Comparison of ENCODE assay signal across 16 cellular contexts in the genomic region with DNA sequence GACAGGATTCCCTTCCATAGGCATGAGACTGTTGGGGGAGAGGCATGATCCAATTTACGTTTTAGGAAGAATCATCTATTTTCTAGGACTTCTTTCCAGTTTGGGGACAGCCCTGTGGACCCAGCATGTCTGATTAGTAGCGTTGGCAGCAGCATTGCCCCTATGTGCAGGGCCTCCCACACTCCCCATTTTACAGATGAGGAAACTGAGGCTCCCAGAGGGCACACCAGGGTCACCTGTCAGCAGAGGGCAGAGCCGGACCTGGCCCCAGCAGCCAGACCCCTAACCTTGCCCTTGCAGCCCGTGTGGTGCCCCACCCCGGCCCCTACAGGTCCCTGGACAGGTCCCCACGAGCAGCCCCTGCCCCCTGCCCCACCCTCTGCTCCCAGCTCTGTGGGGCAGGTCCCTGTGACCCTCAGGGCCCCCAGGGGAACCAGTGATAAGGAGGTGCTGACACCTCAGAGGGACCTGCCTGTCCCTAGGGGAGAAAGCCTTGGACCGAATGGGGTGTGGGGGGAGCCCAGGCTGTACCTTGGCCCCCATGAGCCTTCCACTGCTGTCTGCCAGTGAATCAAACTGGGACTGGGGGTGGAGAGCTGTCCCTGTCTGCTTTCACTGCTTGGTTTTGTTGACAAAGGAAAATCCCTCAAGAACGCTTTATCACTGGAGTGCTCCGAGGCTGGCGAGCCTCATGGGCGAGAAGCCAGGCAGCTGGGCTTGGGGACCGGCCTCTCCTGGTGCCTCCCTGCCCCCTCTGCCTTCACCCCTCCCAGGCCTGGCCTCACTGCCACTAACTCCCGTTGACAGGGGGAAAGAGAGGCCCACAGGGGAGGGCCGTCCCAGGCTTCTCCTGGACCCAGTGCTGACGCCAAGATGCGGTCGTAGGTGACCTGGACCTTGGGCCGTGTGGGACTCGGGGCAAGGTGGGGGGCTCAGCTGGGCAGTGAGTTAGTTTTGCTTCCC. TPM values are rescaled to one million over a fixed set of nuclear protein-coding genes. Genes with fewer than 3 reads are reported as not detected.
DNase-seq lines count a peak whose midpoint lies in the region; ATAC-seq and TF ChIP-seq lines count a peak whose summit lies in the region.
"Had no signal": no experiment of that assay in that cellular context is flagged by ENCODE, and none has a peak within 500 bp of the region (broad histone marks: within the 10 kb centered on the region; RNA-seq: fewer than 3 reads in every experiment).

No MANE protein-coding gene starts in this region.

- intact Hi-C loops in prostate gland (cut with DNase I) (no loop called here), Caco-2 (cut with micrococcal nuclease; ENCODE audit: unreplicated experiment) (no loop called here)

- ATAC-seq in activated CD8-positive, alpha-beta T cell treated with anti-CD3 and anti-CD28 coated beads, Interleukin-2, amount 10 ng/mL, durations not matched to agents 7 days and 5 days = no peak
- ATAC-seq: naive thymus-derived CD8-positive, alpha-beta T cell had no signal

- no peak overlapping the region for H3K27ac Mint-ChIP-seq in activated CD8-positive, alpha-beta T cell treated with anti-CD3 and anti-CD28 coated beads, Interleukin-2, amount 10 ng/mL, durations not matched to agents 7 days and 5 days
- no peak overlapping the region for H3K27ac Mint-ChIP-seq in Caco-2 (ENCODE audit: unreplicated experiment)
- H3K27ac Mint-ChIP-seq: activated B cell treated with CpG ODN at 0.5 μM for 24 hours; activated naive CD4-positive, alpha-beta T cell treated with anti-CD3 and anti-CD28 coated beads, Interleukin-2, amount 50 U/mL, for 24 hours; CD4-positive, alpha-beta T cell; naive thymus-derived CD8-positive, alpha-beta T cell had no signal

- WGBS in prostate gland = 56% methylated on average over 19 of the region's 19 CpGs
- 61% methylated on average over 17 of the region's 19 CpGs for WGBS in hepatocyte (ENCODE audit: low lambda C conversion rate, missing lambda C conversion rate)

- peaks cover 9% of the 10 kb centered on the region for H3K27me3 ChIP-seq in cardiac muscle cell
- peaks cover 7% of the 10 kb centered on the region for H3K27me3 ChIP-seq in prostate gland (replicated peaks; ENCODE audit: insufficient read depth)
- peaks cover 11% of the 10 kb centered on the region for H3K27me3 ChIP-seq in hepatocyte
- H3K27me3 ChIP-seq in Caco-2 (replicated peaks; ENCODE audit: control insufficient read depth, insufficient read depth, low read length) = no peaks in the 10 kb centered on the region

- no peaks in the 10 kb centered on the region for H3K9me3 Mint-ChIP-seq in activated CD8-positive, alpha-beta T cell treated with anti-CD3 and anti-CD28 coated beads, Interleukin-2, amount 10 ng/mL, durations not matched to agents 7 days and 5 days (ENCODE audit: insufficient read depth)
- H3K9me3 Mint-ChIP-seq in Caco-2 (ENCODE audit: unreplicated experiment) = no peaks in the 10 kb centered on the region
- H3K9me3 Mint-ChIP-seq: activated B cell treated with CpG ODN at 0.5 μM for 24 hours; activated naive CD4-positive, alpha-beta T cell treated with anti-CD3 and anti-CD28 coated beads, Interleukin-2, amount 50 U/mL, for 24 hours; CD4-positive, alpha-beta T cell; naive thymus-derived CD8-positive, alpha-beta T cell had no signal

- no peak for TF ChIP-seq POLR2A in prostate gland (IDR thresholded peaks at IDR 0.05)

- H3K4me1 ChIP-seq in HEK293 (ENCODE audit: control insufficient read depth, insufficient read depth, low read length) (no peaks in the 10 kb centered on the region), cardiac muscle cell (ENCODE audit: low read depth) (peaks cover 7% of the 10 kb centered on the region), prostate gland (replicated peaks) (peaks cover 4% of the 10 kb centered on the region), hepatocyte (ENCODE audit: insufficient read depth) (peaks cover 4% of the 10 kb centered on the region), Caco-2 (no peaks in the 10 kb centered on the region)

- no peaks in the 10 kb centered on the region for H3K9me2 ChIP-seq in hepatocyte (replicated peaks; ENCODE audit: insufficient read depth)

- no peak overlapping the region for H2AFZ ChIP-seq in hepatocyte

- no peaks in the 10 kb centered on the region for H3K79me2 ChIP-seq in hepatocyte

- no TSS peak for BruUV-seq in Caco-2 (replicated peaks; lab: Mats Ljungman, UMichigan)

- H3K4me2 ChIP-seq in hepatocyte = no peak overlapping the region

- H3K36me3 ChIP-seq in HEK293 (ENCODE audit: control insufficient read depth in 2 of 2, insufficient read depth in 1 of 2, low read length in 2 of 2) (peaks cover 0 to 29% of the 10 kb centered on the region in 2 experiments; a peak in 1 of 3 replicates), cardiac muscle cell (no peaks in the 10 kb centered on the region), prostate gland (no peaks in the 10 kb centered on the region), hepatocyte (replicated peaks; ENCODE audit: insufficient read depth, low read depth) (no peaks in the 10 kb centered on the region), Caco-2 (ENCODE audit: control insufficient read depth, insufficient read depth, low read length) (no peaks in the 10 kb centered on the region)
- H3K36me3 ChIP-seq: upper lobe of left lung had no signal

- no peak overlapping the region for H3K4me3 Mint-ChIP-seq in activated CD8-positive, alpha-beta T cell treated with anti-CD3 and anti-CD28 coated beads, Interleukin-2, amount 10 ng/mL, durations not matched to agents 7 days and 5 days
- H3K4me3 Mint-ChIP-seq in Caco-2 (ENCODE audit: unreplicated experiment) = no peak overlapping the region
- H3K4me3 Mint-ChIP-seq: activated B cell treated with CpG ODN at 0.5 μM for 24 hours; activated naive CD4-positive, alpha-beta T cell treated with anti-CD3 and anti-CD28 coated beads, Interleukin-2, amount 50 U/mL, for 24 hours; CD4-positive, alpha-beta T cell; naive thymus-derived CD8-positive, alpha-beta T cell had no signal

- DNase-seq in OCI-M1 (lab: John Stamatoyannopoulos, UW) (peak; percentile 13), cardiac muscle cell (ENCODE audit: low read depth in 1 of 2, low spot score in 1 of 2) (peak; percentile 5 to 61), prostate gland (ENCODE audit: low spot score) (no peak), hepatocyte (ENCODE audit: low spot score) (no peak), Caco-2 (no peak)
- no peak for DNase-seq in activated CD8-positive, alpha-beta T cell treated with anti-CD3 and anti-CD28 coated beads, Interleukin-2, amount 10 ng/mL, durations not matched to agents 7 days and 5 days
- DNase-seq: activated B cell treated with CpG ODN at 0.5 μM for 24 hours; activated CD8-positive, alpha-beta memory T cell treated with anti-CD3 and anti-CD28 coated beads, Interleukin-2, amount 50 U/mL, for 4 hours; CD4-positive, alpha-beta T cell; central memory CD4-positive, alpha-beta T cell; naive thymus-derived CD8-positive, alpha-beta T cell; stimulated activated CD8-positive, alpha-beta memory T cell treated with anti-CD3 and anti-CD28 coated beads, Interleukin-4, amount 100 ng/mL, for 48 hours had no signal

- peaks cover 2% of the 10 kb centered on the region for H3K27me3 Mint-ChIP-seq in activated CD8-positive, alpha-beta T cell treated with anti-CD3 and anti-CD28 coated beads, Interleukin-2, amount 10 ng/mL, durations not matched to agents 7 days and 5 days (ENCODE audit: low read depth)
- no peaks in the 10 kb centered on the region for H3K27me3 Mint-ChIP-seq in Caco-2 (ENCODE audit: insufficient read depth, unreplicated experiment)

- H3K9me3 ChIP-seq in HEK293 (ENCODE audit: control insufficient read depth, insufficient read depth, low read depth, low read length) (no peaks in the 10 kb centered on the region), cardiac muscle cell (ENCODE audit: low read depth) (no peaks in the 10 kb centered on the region), prostate gland (no peaks in the 10 kb centered on the region), hepatocyte (ENCODE audit: low read depth) (no peaks in the 10 kb centered on the region), Caco-2 (no peaks in the 10 kb centered on the region)
- H3K9me3 ChIP-seq: upper lobe of left lung had no signal

- CTCF ChIA-PET in HEK293 (lab: Yijun Ruan, JAX) (interaction anchor here (1.3 kb wide), 1 partner anchor 18 kb away, joined by 4 read pairs; no protein-coding TSS in a partner anchor), Caco-2 (lab: Charles Lee) (no interaction called here)
- CTCF ChIA-PET in activated CD8-positive, alpha-beta T cell treated with anti-CD3 and anti-CD28 coated beads, Interleukin-2, amount 10 ng/mL, durations not matched to agents 7 days and 5 days (lab: Charles Lee) = no interaction called here

- TF ChIP-seq CTCF in HEK293 (tag by site-specific recombination; IDR thresholded peaks at IDR 0.05) = no peak
- no peak for TF ChIP-seq CTCF in cardiac muscle cell (IDR thresholded peaks at IDR 0.05; ENCODE audit: low read depth, low read length)
- TF ChIP-seq CTCF in prostate gland (IDR thresholded peaks at IDR 0.05) = no peak
- no peak for TF ChIP-seq CTCF in hepatocyte (IDR thresholded peaks at IDR 0.05; ENCODE audit: poor library complexity)
- no peak for TF ChIP-seq CTCF in Caco-2 (IDR thresholded peaks at IDR 0.05; ENCODE audit: insufficient read depth in 1 of 2, low read depth in 1 of 2, low read length in 1 of 2, severe bottlenecking in 1 of 2, unreplicated experiment in 1 of 2)

- no peaks in the 10 kb centered on the region for H4K20me1 ChIP-seq in hepatocyte (ENCODE audit: insufficient read depth, poor library complexity, severe bottlenecking)

- H3K27ac ChIP-seq in HEK293 (ENCODE audit: extremely low read depth, low read depth, low read length) = no peak overlapping the region
- no peak overlapping the region for H3K27ac ChIP-seq in cardiac muscle cell
- H3K27ac ChIP-seq in prostate gland = peak overlapping the region; percentile 60 to 71
- H3K27ac ChIP-seq in hepatocyte = no peak overlapping the region
- H3K27ac ChIP-seq: upper lobe of left lung had no signal

- H3K4me3 ChIP-seq in HEK293 (ENCODE audit: low read depth, low read length) (no peak overlapping the region), cardiac muscle cell (no peak overlapping the region), prostate gland (no peak overlapping the region), hepatocyte (no peak overlapping the region), Caco-2 (ENCODE audit: low read depth, low read length) (no peak overlapping the region)
- H3K4me3 ChIP-seq: upper lobe of left lung had no signal

- no peaks in the 10 kb centered on the region for H3K36me3 Mint-ChIP-seq in activated CD8-positive, alpha-beta T cell treated with anti-CD3 and anti-CD28 coated beads, Interleukin-2, amount 10 ng/mL, durations not matched to agents 7 days and 5 days (ENCODE audit: low read depth)
- H3K36me3 Mint-ChIP-seq in Caco-2 (ENCODE audit: insufficient read depth, unreplicated experiment) = no peaks in the 10 kb centered on the region
- H3K36me3 Mint-ChIP-seq: activated naive CD4-positive, alpha-beta T cell treated with anti-CD3 and anti-CD28 coated beads, Interleukin-2, amount 50 U/mL, for 24 hours; naive thymus-derived CD8-positive, alpha-beta T cell had no signal

- POLR2A ChIA-PET in HEK293 (lab: Yijun Ruan, JAX) = no interaction called here
- POLR2A ChIA-PET in activated CD8-positive, alpha-beta T cell treated with anti-CD3 and anti-CD28 coated beads, Interleukin-2, amount 10 ng/mL, durations not matched to agents 7 days and 5 days (lab: Charles Lee) = no interaction called here
- POLR2A ChIA-PET in Caco-2 (lab: Charles Lee) = no interaction called here

- H3K4me1 Mint-ChIP-seq in activated CD8-positive, alpha-beta T cell treated with anti-CD3 and anti-CD28 coated beads, Interleukin-2, amount 10 ng/mL, durations not matched to agents 7 days and 5 days (ENCODE audit: low read depth) = no peaks in the 10 kb centered on the region
- H3K4me1 Mint-ChIP-seq in Caco-2 (ENCODE audit: low read depth, unreplicated experiment) = no peaks in the 10 kb centered on the region
- H3K4me1 Mint-ChIP-seq: activated B cell treated with CpG ODN at 0.5 μM for 24 hours; activated naive CD4-positive, alpha-beta T cell treated with anti-CD3 and anti-CD28 coated beads, Interleukin-2, amount 50 U/mL, for 24 hours; naive thymus-derived CD8-positive, alpha-beta T cell had no signal

RNA-seq across cellular contexts. Expression of gene CCDC27, which starts 39.4 kb away (rescaled TPM):
- 0.09 TPM in 1 of 2 replicates, not detected in the other for total RNA-seq in cardiac muscle cell
- polyA plus RNA-seq in cardiac muscle cell = 0.56 and 0.71 TPM in 2 replicates
- total RNA-seq in prostate gland = under 1 TPM in 1 of 2 donors, not detected in 1; 0.97 TPM
- total RNA-seq in hepatocyte = 0.17 and 0.72 TPM in 2 replicates
- 0.59 and 0.73 TPM in 2 replicates for polyA plus RNA-seq in hepatocyte
- total RNA-seq in activated CD8-positive, alpha-beta T cell treated with anti-CD3 and anti-CD28 coated beads, Interleukin-2, amount 10 ng/mL, durations not matched to agents 7 days and 5 days = not detected
- total RNA-seq in Caco-2 (2022) = not detected in 2 replicates
- total RNA-seq: activated B cell treated with CpG ODN at 0.5 μM for 24 hours; CD4-positive, alpha-beta T cell; naive thymus-derived CD8-positive, alpha-beta T cell; renal cortical epithelial cell; upper lobe of left lung had no signal
- polyA plus RNA-seq: naive thymus-derived CD8-positive, alpha-beta T cell had no signal

RNA-seq across cellular contexts. Expression of gene SMIM1, which starts 59.7 kb away (rescaled TPM):
- total RNA-seq in cardiac muscle cell (20.9 and 28.4 TPM in 2 replicates), prostate gland (100 to 1,000 TPM in 1 of 2 donors, 10 to 100 TPM in 1; 17.7 to 148 TPM), hepatocyte (21.0 and 33.6 TPM in 2 replicates), Caco-2 (2022) (7.1 and 9.4 TPM in 2 replicates)
- polyA plus RNA-seq in cardiac muscle cell (25.8 and 39.3 TPM in 2 replicates), hepatocyte (116 and 118 TPM in 2 replicates)
- total RNA-seq in activated CD8-positive, alpha-beta T cell treated with anti-CD3 and anti-CD28 coated beads, Interleukin-2, amount 10 ng/mL, durations not matched to agents 7 days and 5 days = not detected

Comparison
In these comparisons a context has a peak if more than half of its experiments do, and no peak if none do; other contexts are left out.
1. H3K27ac ChIP-seq: peak in prostate gland (2 of 2); none in HEK293 (single experiment), cardiac muscle cell (single experiment) and hepatocyte (single experiment).
2. DNase-seq: peak in OCI-M1 (single experiment) and cardiac muscle cell (2 of 2); none in prostate gland (single experiment), hepatocyte (single experiment), activated CD8-positive, alpha-beta T cell treated with anti-CD3 and anti-CD28 coated beads, Interleukin-2, amount 10 ng/mL, durations not matched to agents 7 days and 5 days (single experiment) and Caco-2 (0 of 2).